Comparison of ENCODE assay signal across 32 cellular contexts in the genomic region with DNA sequence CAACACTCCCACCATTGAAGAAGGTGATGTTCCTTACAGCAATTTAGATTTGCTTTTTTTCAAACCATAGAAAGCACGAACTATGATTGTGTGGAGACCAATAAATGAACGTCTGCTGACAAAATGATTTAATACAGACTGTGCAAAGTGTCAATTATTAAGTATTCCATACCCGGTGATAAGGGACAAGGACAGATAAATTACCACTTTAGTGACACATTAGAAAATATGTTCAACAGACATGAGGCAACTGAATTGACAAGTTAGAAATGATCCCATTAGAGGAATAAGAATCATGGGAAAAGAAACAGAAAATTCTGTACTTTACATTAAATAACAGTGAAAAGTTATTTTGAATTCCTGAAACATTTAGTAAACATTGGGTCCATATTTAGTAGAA.
DNase-seq lines count a peak whose midpoint lies in the region; ATAC-seq and TF ChIP-seq lines count a peak whose summit lies in the region.
"Had no signal": no experiment of that assay in that cellular context is flagged by ENCODE, and none has a peak within 500 bp of the region (broad histone marks: within the 10 kb centered on the region; RNA-seq: fewer than 3 reads in every experiment).

No MANE protein-coding gene starts in this region.

- peaks cover 4% of the 10 kb centered on the region; the same call in 1 of the 2 replicates for H3K4me1 Mint-ChIP-seq in WTC11
- no peaks in the 10 kb centered on the region for H3K4me1 Mint-ChIP-seq in activated CD4-positive, alpha-beta T cell treated with anti-CD3 and anti-CD28 coated beads for 36 hours
- H3K4me1 Mint-ChIP-seq in natural killer cell treated with Interleukin-12 subunit alpha and Interleukin-12 subunit beta and Interleukin-15 and Interleukin-18, amount 100 ng/mL, for 72 hours (ENCODE audit: low read depth in 2 of 2): no peaks in the 10 kb centered on the region
- H3K4me1 Mint-ChIP-seq: B cell; CD14-positive monocyte; CD4-positive, alpha-beta memory T cell; CD4-positive, CD25-positive, alpha-beta regulatory T cell; CD8-positive, alpha-beta memory T cell had no signal

- peak; percentile 93 for TF ChIP-seq EP300 in neural cell (conservative IDR thresholded peaks at IDR 0.05; ENCODE audit: poor library complexity, severe bottlenecking)

- H3K4ac ChIP-seq in mesendoderm (ENCODE audit: low read depth, low read length): no peak overlapping the region

- no peaks in the 10 kb centered on the region for H3K36me3 ChIP-seq in neural cell (ENCODE audit: insufficient read depth, low read length)
- H3K36me3 ChIP-seq in mesendoderm (ENCODE audit: control insufficient read depth, insufficient read depth, low read length): no peaks in the 10 kb centered on the region
- H3K36me3 ChIP-seq: BE2C; BLaER1; BLaER1 treated with 17β-estradiol and CSF1 and Interleukin-3, amounts not matched to agents 10 nM and 100 nM had no signal

- no peak for ATAC-seq in WTC11
- no peak for ATAC-seq in activated CD4-positive, alpha-beta T cell treated with anti-CD3 and anti-CD28 coated beads for 36 hours
- no peak for ATAC-seq in natural killer cell treated with Interleukin-12 subunit alpha and Interleukin-12 subunit beta and Interleukin-15 and Interleukin-18, amount 100 ng/mL, for 72 hours
- ATAC-seq: A549; CD8-positive, alpha-beta T cell had no signal

- H2AK5ac ChIP-seq in mesendoderm (ENCODE audit: low read length): no peak overlapping the region

- H3K27me3 ChIP-seq in neural cell (ENCODE audit: insufficient read depth, low read depth, low read length) (no peaks in the 10 kb centered on the region), mesendoderm (ENCODE audit: insufficient read depth, low read length, poor library complexity) (no peaks in the 10 kb centered on the region)
- H3K27me3 ChIP-seq: BE2C; BLaER1; BLaER1 treated with 17β-estradiol and CSF1 and Interleukin-3, amounts not matched to agents 10 nM and 100 nM had no signal

- DNase-seq in NCI-H1417 treated with DMSO at 0.1 percent for 48 hours (lab: John Stamatoyannopoulos, UW) (peak; percentile 24), WTC11 (ENCODE audit: low spot score) (no peak), mesendoderm (no peak)
- no peak for DNase-seq in activated CD4-positive, alpha-beta T cell treated with anti-CD3 and anti-CD28 coated beads for 36 hours
- no peak for DNase-seq in natural killer cell treated with Interleukin-12 subunit alpha and Interleukin-12 subunit beta and Interleukin-15 and Interleukin-18, amount 100 ng/mL, for 72 hours (ENCODE audit: low spot score)
- DNase-seq: 8988T; ACHN; AML-193; BE2C; C1 segment of cervical spinal cord; Caco-2; Calu3; CD4-positive, alpha-beta memory T cell; CD4-positive, alpha-beta T cell; CD4-positive, CD25-positive, alpha-beta regulatory T cell; CD8-positive, alpha-beta memory T cell; CD8-positive, alpha-beta T cell; COR-L47; DMS 273 treated with DMSO at 0.1 percent for 48 hours; DMS153; DMS53; DMS79; DMS79 treated with DMSO at 0.1 percent for 48 hours; EL had no signal

- no peak for TF ChIP-seq RAD21 in neural cell (conservative IDR thresholded peaks at IDR 0.05)

- H2AFZ ChIP-seq in neural cell (ENCODE audit: low read depth, low read length): no peak overlapping the region

- H3K27ac ChIP-seq in neural cell (ENCODE audit: low read length): no peak overlapping the region
- no peak overlapping the region for H3K27ac ChIP-seq in mesendoderm (ENCODE audit: low read depth, low read length)
- H3K27ac ChIP-seq: 22Rv1; A549; BLaER1; BLaER1 treated with 17β-estradiol and CSF1 and Interleukin-3, amounts not matched to agents 10 nM and 100 nM; C4-2B had no signal

- H2BK120ac ChIP-seq in mesendoderm (ENCODE audit: low read depth, low read length): no peak overlapping the region

- H4K5ac ChIP-seq in mesendoderm (ENCODE audit: low read length): no peak overlapping the region

- no peaks in the 10 kb centered on the region for H3F3A ChIP-seq in neural cell (ENCODE audit: insufficient read depth, low read length, poor library complexity, severe bottlenecking)

- intact Hi-C loops in activated CD4-positive, alpha-beta T cell treated with anti-CD3 and anti-CD28 coated beads for 36 hours (cut with DNase I, micrococcal nuclease): no loop called here

- TF ChIP-seq CTCF in WTC11 (IDR thresholded peaks at IDR 0.05): no peak
- no peak for TF ChIP-seq CTCF in neural cell (IDR thresholded peaks at IDR 0.05; ENCODE audit: poor library complexity, severe bottlenecking)

- no peaks in the 10 kb centered on the region for H3K9me3 ChIP-seq in neural cell (ENCODE audit: low read length)
- H3K9me3 ChIP-seq: A549; BE2C; BLaER1; BLaER1 treated with 17β-estradiol and CSF1 and Interleukin-3, amounts not matched to agents 10 nM and 100 nM; Caco-2 had no signal

- H4K20me1 ChIP-seq in neural cell (ENCODE audit: insufficient read depth): no peaks in the 10 kb centered on the region
- H4K20me1 ChIP-seq: BLaER1; BLaER1 treated with 17β-estradiol and CSF1 and Interleukin-3, amounts not matched to agents 10 nM and 100 nM had no signal

- no peak overlapping the region for H3K23ac ChIP-seq in mesendoderm (ENCODE audit: low read length)

- CTCF ChIA-PET in WTC11 (lab: Charles Lee): no interaction called here
- CTCF ChIA-PET in activated CD4-positive, alpha-beta T cell treated with anti-CD3 and anti-CD28 coated beads for 36 hours (lab: Charles Lee): no interaction called here

- H3K4me1 ChIP-seq in mesendoderm (ENCODE audit: control insufficient read depth, low read depth, low read length): no peaks in the 10 kb centered on the region
- H3K4me1 ChIP-seq: A549; BE2C; BLaER1; BLaER1 treated with 17β-estradiol and CSF1 and Interleukin-3, amounts not matched to agents 10 nM and 100 nM; Caco-2 had no signal

- H3K79me2 ChIP-seq in neural cell (replicated peaks; ENCODE audit: insufficient read depth, low read length) (no peaks in the 10 kb centered on the region), mesendoderm (ENCODE audit: control insufficient read depth, insufficient read depth, low read length) (no peaks in the 10 kb centered on the region)

- H3K36me3 Mint-ChIP-seq in WTC11: no peaks in the 10 kb centered on the region
- no peaks in the 10 kb centered on the region for H3K36me3 Mint-ChIP-seq in activated CD4-positive, alpha-beta T cell treated with anti-CD3 and anti-CD28 coated beads for 36 hours (ENCODE audit: low read depth)
- peaks cover 4% of the 10 kb centered on the region for H3K36me3 Mint-ChIP-seq in natural killer cell treated with Interleukin-12 subunit alpha and Interleukin-12 subunit beta and Interleukin-15 and Interleukin-18, amount 100 ng/mL, for 72 hours
- H3K36me3 Mint-ChIP-seq: CD14-positive monocyte; CD4-positive, alpha-beta memory T cell; CD4-positive, CD25-positive, alpha-beta regulatory T cell; CD8-positive, alpha-beta memory T cell; CD8-positive, alpha-beta T cell had no signal

- no CpG with 5 or more reads among the region's 3 CpGs for WGBS in mesendoderm (ENCODE audit: extremely low coverage, insufficient coverage, low lambda C conversion rate)

- H3K9ac ChIP-seq in neural cell (ENCODE audit: low read length) (no peak overlapping the region), mesendoderm (ENCODE audit: low read length) (no peak overlapping the region)
- H3K9ac ChIP-seq: BLaER1; BLaER1 treated with 17β-estradiol and CSF1 and Interleukin-3, amounts not matched to agents 10 nM and 100 nM had no signal

- no peaks in the 10 kb centered on the region for H3K27me3 Mint-ChIP-seq in WTC11 (ENCODE audit: low read depth)
- H3K27me3 Mint-ChIP-seq in activated CD4-positive, alpha-beta T cell treated with anti-CD3 and anti-CD28 coated beads for 36 hours: no peaks in the 10 kb centered on the region
- no peaks in the 10 kb centered on the region for H3K27me3 Mint-ChIP-seq in natural killer cell treated with Interleukin-12 subunit alpha and Interleukin-12 subunit beta and Interleukin-15 and Interleukin-18, amount 100 ng/mL, for 72 hours
- H3K27me3 Mint-ChIP-seq: B cell; CD4-positive, alpha-beta memory T cell; CD4-positive, alpha-beta T cell; CD4-positive, CD25-positive, alpha-beta regulatory T cell; CD8-positive, alpha-beta memory T cell had no signal

- no peak overlapping the region for H2BK15ac ChIP-seq in mesendoderm (replicated peaks; ENCODE audit: low read depth)

- no peaks in the 10 kb centered on the region for H3K9me2 ChIP-seq in neural cell (ENCODE audit: insufficient read depth, low read length)

- peak overlapping the region; percentile 30; the same call in 1 of the 2 replicates for H3K27ac Mint-ChIP-seq in WTC11
- H3K27ac Mint-ChIP-seq in activated CD4-positive, alpha-beta T cell treated with anti-CD3 and anti-CD28 coated beads for 36 hours: no peak overlapping the region
- H3K27ac Mint-ChIP-seq in natural killer cell treated with Interleukin-12 subunit alpha and Interleukin-12 subunit beta and Interleukin-15 and Interleukin-18, amount 100 ng/mL, for 72 hours: no peak overlapping the region
- H3K27ac Mint-ChIP-seq: B cell; CD14-positive monocyte; CD4-positive, alpha-beta memory T cell; CD4-positive, alpha-beta T cell; CD4-positive, CD25-positive, alpha-beta regulatory T cell; CD8-positive, alpha-beta memory T cell; CD8-positive, alpha-beta T cell had no signal

- no peak overlapping the region for H2BK5ac ChIP-seq in mesendoderm (ENCODE audit: low read length)

- no peak overlapping the region for H3K56ac ChIP-seq in mesendoderm (ENCODE audit: low read length)

- peaks cover 2% of the 10 kb centered on the region; the same call in 1 of the 2 replicates for H3K9me3 Mint-ChIP-seq in WTC11
- H3K9me3 Mint-ChIP-seq in activated CD4-positive, alpha-beta T cell treated with anti-CD3 and anti-CD28 coated beads for 36 hours (ENCODE audit: low read depth): peaks cover 6% of the 10 kb centered on the region
- peaks cover 8% of the 10 kb centered on the region for H3K9me3 Mint-ChIP-seq in natural killer cell treated with Interleukin-12 subunit alpha and Interleukin-12 subunit beta and Interleukin-15 and Interleukin-18, amount 100 ng/mL, for 72 hours
- H3K9me3 Mint-ChIP-seq: CD14-positive monocyte had no signal

- H4K8ac ChIP-seq in mesendoderm (ENCODE audit: low read depth, low read length): no peak overlapping the region

- H3K4me3 ChIP-seq in neural cell (ENCODE audit: low read length) (no peak overlapping the region), mesendoderm (ENCODE audit: low read length) (no peak overlapping the region)
- H3K4me3 ChIP-seq: A549; BLaER1; BLaER1 treated with 17β-estradiol and CSF1 and Interleukin-3, amounts not matched to agents 10 nM and 100 nM had no signal

- no peak overlapping the region for H3K4me2 ChIP-seq in neural cell (ENCODE audit: low read length)
- H3K4me2 ChIP-seq in mesendoderm (ENCODE audit: low read length): no peak overlapping the region
- H3K4me2 ChIP-seq: A549; BLaER1; BLaER1 treated with 17β-estradiol and CSF1 and Interleukin-3, amounts not matched to agents 10 nM and 100 nM had no signal

- H3K79me1 ChIP-seq in mesendoderm (ENCODE audit: low read length): no peaks in the 10 kb centered on the region

- H3K18ac ChIP-seq in mesendoderm (ENCODE audit: low read length): no peak overlapping the region

- POLR2A ChIA-PET in WTC11 (lab: Charles Lee): no interaction called here
- POLR2A ChIA-PET in activated CD4-positive, alpha-beta T cell treated with anti-CD3 and anti-CD28 coated beads for 36 hours (lab: Charles Lee): no interaction called here

- H3K4me3 Mint-ChIP-seq in WTC11: no peak overlapping the region
- H3K4me3 Mint-ChIP-seq in activated CD4-positive, alpha-beta T cell treated with anti-CD3 and anti-CD28 coated beads for 36 hours: no peak overlapping the region
- no peak overlapping the region for H3K4me3 Mint-ChIP-seq in natural killer cell treated with Interleukin-12 subunit alpha and Interleukin-12 subunit beta and Interleukin-15 and Interleukin-18, amount 100 ng/mL, for 72 hours
- H3K4me3 Mint-ChIP-seq: B cell; CD14-positive monocyte; CD4-positive, alpha-beta memory T cell; CD4-positive, alpha-beta T cell; CD4-positive, CD25-positive, alpha-beta regulatory T cell; CD8-positive, alpha-beta memory T cell; CD8-positive, alpha-beta T cell had no signal
